ENCODE assay signal across 16 cellular contexts in the genomic region with DNA sequence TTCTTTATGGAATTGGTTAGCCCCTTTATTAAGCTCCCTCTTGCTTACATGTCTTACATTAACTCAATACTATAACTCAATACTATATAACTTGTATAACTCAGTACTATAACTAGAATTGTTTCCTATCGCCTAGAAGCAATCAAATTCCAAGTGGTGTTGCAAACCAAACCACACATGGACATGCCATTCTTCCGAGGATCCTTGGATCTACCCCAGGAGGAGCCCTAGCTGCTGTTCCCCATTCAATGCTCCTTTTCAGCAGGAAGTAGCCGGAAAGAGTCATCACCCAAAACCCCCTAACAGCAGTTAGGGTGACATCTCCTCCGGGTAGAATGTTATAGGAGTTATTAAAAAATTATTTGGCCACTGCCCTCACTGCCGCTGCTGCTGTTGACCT. TPM values are rescaled to one million over a fixed set of nuclear protein-coding genes. Genes with fewer than 3 reads are reported as not detected.
DNase-seq lines count a peak whose midpoint lies in the region; ATAC-seq and TF ChIP-seq lines count a peak whose summit lies in the region.
"Had no signal": no experiment of that assay in that cellular context is flagged by ENCODE, and none has a peak within 500 bp of the region (broad histone marks: within the 10 kb centered on the region; RNA-seq: fewer than 3 reads in every experiment).

No MANE protein-coding gene starts in this region.

- H3K27ac ChIP-seq in CD8-positive, alpha-beta T cell (ENCODE audit: low read depth, low read length): no peak overlapping the region
- H3K27ac ChIP-seq in gastrocnemius medialis: peak overlapping the region in 3 of 4 donors; percentile 13 to 55 (median 23)
- H3K27ac ChIP-seq: PC-9 had no signal

- peak overlapping the region; percentile 62 for H3K27ac Mint-ChIP-seq in CD8-positive, alpha-beta T cell
- no peak overlapping the region for H3K27ac Mint-ChIP-seq in osteocyte (ENCODE audit: unreplicated experiment)

- H3K36me3 Mint-ChIP-seq in CD8-positive, alpha-beta T cell: peaks cover 49% of the 10 kb centered on the region
- H3K36me3 Mint-ChIP-seq in osteocyte (ENCODE audit: unreplicated experiment): peaks cover 1% of the 10 kb centered on the region

- H3K4me1 Mint-ChIP-seq in CD8-positive, alpha-beta T cell (ENCODE audit: low read depth): peaks cover 53% of the 10 kb centered on the region
- H3K4me1 Mint-ChIP-seq in osteocyte (ENCODE audit: unreplicated experiment): peaks cover 7% of the 10 kb centered on the region

- no peaks in the 10 kb centered on the region for H3K9me3 Mint-ChIP-seq in CD8-positive, alpha-beta T cell
- no peaks in the 10 kb centered on the region for H3K9me3 Mint-ChIP-seq in osteocyte (ENCODE audit: unreplicated experiment)

- in situ Hi-C loops in gastrocnemius medialis (cut with MboI; ENCODE audit: low sequenced_read_pairs in 4 of 4): loop anchor here in 2 of 4 donors (10.0 to 25.0 kb wide), 2 partner anchors 301 to 304 kb away; no protein-coding TSS in a partner anchor

- H3K4me3 Mint-ChIP-seq in CD8-positive, alpha-beta T cell: no peak overlapping the region
- H3K4me3 Mint-ChIP-seq in osteocyte (ENCODE audit: unreplicated experiment): no peak overlapping the region

- H3K4me1 ChIP-seq in CD8-positive, alpha-beta T cell (ENCODE audit: insufficient read depth, low read length): no peaks in the 10 kb centered on the region
- peaks cover 78 to 88% of the 10 kb centered on the region in 2 donors for H3K4me1 ChIP-seq in gastrocnemius medialis

- TF ChIP-seq CTCF in CD8-positive, alpha-beta T cell (IDR thresholded peaks at IDR 0.05): no peak
- no peak for TF ChIP-seq CTCF in gastrocnemius medialis (IDR thresholded peaks at IDR 0.05 in 4 of 5, conservative IDR thresholded peaks at IDR 0.05 in 1 of 5)
- no peak for TF ChIP-seq CTCF in osteocyte (IDR thresholded peaks at IDR 0.05)

- no peaks in the 10 kb centered on the region for H3K9me3 ChIP-seq in CD8-positive, alpha-beta T cell (ENCODE audit: low read length)
- H3K9me3 ChIP-seq in gastrocnemius medialis: no peaks in the 10 kb centered on the region

- no peak overlapping the region for H3K4me3 ChIP-seq in CD8-positive, alpha-beta T cell (ENCODE audit: low read depth, low read length)
- no peak overlapping the region for H3K4me3 ChIP-seq in gastrocnemius medialis
- H3K4me3 ChIP-seq: PC-9 had no signal

- DNase-seq in CD8-positive, alpha-beta T cell: no peak
- DNase-seq in NCI-H226: peak; percentile 14
- DNase-seq in fibroblast of gingiva (ENCODE audit: low read depth): peak; percentile 44
- no peak for DNase-seq in gastrocnemius medialis
- no peak for DNase-seq in osteocyte (ENCODE audit: extremely low spot score, unreplicated experiment)
- DNase-seq in NCI-H774 (lab: John Stamatoyannopoulos, UW): no peak
- no peak for DNase-seq in activated CD4-positive, alpha-beta T cell treated with anti-CD3 and anti-CD28 coated beads for 1 hour
- DNase-seq: C1 segment of cervical spinal cord, Calu3, DND-41, KBM-7, NCI-H1048, NCI-H146, NCI-H345, NCI-H69, PC-9 had no signal

- intact Hi-C loops in CD8-positive, alpha-beta T cell (cut with DNase I, micrococcal nuclease): loop anchor here in 1 of 2 experiments (10.0 kb wide), 1 partner anchor 614 kb away; no protein-coding TSS in a partner anchor
- intact Hi-C loops in gastrocnemius medialis (cut with DNase I; ENCODE audit: low total_unique reads): no loop called here

- ATAC-seq in CD8-positive, alpha-beta T cell: no peak
- no peak for ATAC-seq in gastrocnemius medialis

- TF ChIP-seq POLR2A in gastrocnemius medialis (IDR thresholded peaks at IDR 0.05): no peak

- POLR2A ChIA-PET in CD8-positive, alpha-beta T cell (lab: Charles Lee): no interaction called here

- no peaks in the 10 kb centered on the region for H3K27me3 ChIP-seq in CD8-positive, alpha-beta T cell (ENCODE audit: insufficient read depth, low read length)
- no peaks in the 10 kb centered on the region for H3K27me3 ChIP-seq in gastrocnemius medialis

- no peaks in the 10 kb centered on the region for H3K27me3 Mint-ChIP-seq in CD8-positive, alpha-beta T cell (ENCODE audit: low read depth)
- no peaks in the 10 kb centered on the region for H3K27me3 Mint-ChIP-seq in osteocyte (ENCODE audit: unreplicated experiment)

- CTCF ChIA-PET in CD8-positive, alpha-beta T cell (lab: Charles Lee): interaction anchor here (2.0 kb wide), 1 partner anchor 23 kb away, joined by 7 read pairs; no protein-coding TSS in a partner anchor

- peaks cover 3% of the 10 kb centered on the region for H3K36me3 ChIP-seq in CD8-positive, alpha-beta T cell (ENCODE audit: insufficient read depth, low read length)
- no peaks in the 10 kb centered on the region for H3K36me3 ChIP-seq in gastrocnemius medialis

RNA-seq across cellular contexts. Expression of gene PLN, which starts 40.5 kb away (rescaled TPM):
- not detected for total RNA-seq in CD8-positive, alpha-beta T cell
- total RNA-seq in gastrocnemius medialis: 100 to 1,000 TPM in 3 of 4 donors, 10 to 100 TPM in 1; 49.6 to 278 (median 202) TPM
- not detected in 2 replicates for total RNA-seq in osteocyte
- total RNA-seq: Calu3, PC-9 had no signal

Comparison
In these comparisons a context has a peak if more than half of its experiments do, and no peak if none do; other contexts are left out.
1. DNase-seq: peak in NCI-H226 (single experiment) and fibroblast of gingiva (single experiment); none in CD8-positive, alpha-beta T cell (0 of 7), gastrocnemius medialis (0 of 2), osteocyte (single experiment), NCI-H774 (single experiment) and activated CD4-positive, alpha-beta T cell treated with anti-CD3 and anti-CD28 coated beads for 1 hour (single experiment).
2. RNA of gene PLN, which starts 40.5 kb away (total RNA-seq): 49.6 to 278 TPM in gastrocnemius medialis; not detected in CD8-positive, alpha-beta T cell and not detected in osteocyte; every median in the first group is over 10 times any median in the second.